ENCODE assay signal across 13 cellular contexts in the genomic region with DNA sequence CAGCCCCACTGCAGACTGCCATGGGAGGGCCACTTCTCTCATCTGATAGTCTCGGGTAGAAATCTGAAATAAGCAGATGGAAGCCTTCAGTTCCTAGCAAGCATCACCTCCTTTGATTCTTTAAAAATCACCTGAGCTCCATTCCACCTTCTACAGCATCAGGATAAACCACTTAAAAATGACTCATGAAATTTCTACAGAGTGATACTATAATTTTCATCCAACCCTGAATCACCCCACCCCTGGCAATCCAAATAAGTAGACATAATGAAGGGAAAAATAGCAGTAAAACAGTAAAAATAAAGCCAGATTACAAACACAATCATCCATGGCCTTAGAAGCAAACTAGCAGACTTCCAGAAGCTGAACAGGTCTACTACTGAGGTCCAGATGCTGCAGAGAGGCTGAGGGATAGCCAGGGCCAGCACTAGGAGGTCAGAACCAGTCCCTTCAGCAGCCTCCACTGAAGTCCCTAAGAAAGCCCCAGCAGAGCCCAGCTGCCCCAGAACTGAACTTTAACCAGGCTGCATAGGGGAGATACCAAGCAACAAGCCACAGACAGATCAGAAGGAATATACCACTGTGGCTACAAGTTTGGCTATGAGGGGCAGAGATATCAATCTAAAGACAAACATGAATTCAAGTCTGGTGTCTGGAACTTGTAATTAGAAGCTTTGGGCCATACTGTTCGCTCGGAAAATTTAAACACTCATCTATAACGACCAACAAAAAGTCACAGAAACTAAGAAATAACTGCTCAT. TPM values are rescaled to one million over a fixed set of nuclear protein-coding genes. Genes with fewer than 3 reads are reported as not detected.
DNase-seq lines count a peak whose midpoint lies in the region; ATAC-seq and TF ChIP-seq lines count a peak whose summit lies in the region.
"Had no signal": no experiment of that assay in that cellular context is flagged by ENCODE, and none has a peak within 500 bp of the region (broad histone marks: within the 10 kb centered on the region; RNA-seq: fewer than 3 reads in every experiment).

No MANE protein-coding gene starts in this region.

- peaks cover 29 to 47% of the 10 kb centered on the region in 2 experiments for H3K4me1 ChIP-seq in SK-N-SH (ENCODE audit: control insufficient read depth in 1 of 2, insufficient read depth in 2 of 2, low read depth in 1 of 2, low read length in 1 of 2)
- peaks cover 32 to 52% (median 35%) of the 10 kb centered on the region in 3 donors for H3K4me1 ChIP-seq in skeletal muscle tissue (ENCODE audit: control insufficient read depth in 3 of 3, insufficient read depth in 3 of 3, low read length in 3 of 3)

- WGBS in SK-N-SH (ENCODE audit: low lambda C conversion rate): 81% methylated on average over 4 of the region's 4 CpGs

- POLR2A ChIA-PET in SK-N-SH (lab: Yijun Ruan, JAX): no interaction called here

- peaks cover 53% of the 10 kb centered on the region; the same call in 1 of the 2 replicates for H3K79me2 ChIP-seq in SK-N-SH (ENCODE audit: insufficient read depth)

- H3K27me3 ChIP-seq in SK-N-SH (ENCODE audit: insufficient read depth) (no peaks in the 10 kb centered on the region), skeletal muscle tissue (ENCODE audit: control insufficient read depth in 3 of 3, insufficient read depth in 3 of 3, low read length in 3 of 3) (no peaks in the 10 kb centered on the region)

- 0 out of 4 replicates have a peak overlapping the region, but pooled peaks of 1 of the 2 experiments have one; percentile 1 for H3K27ac ChIP-seq in SK-N-SH (ENCODE audit: low read depth in 2 of 2, low read length in 1 of 2)
- no peak overlapping the region for H3K27ac ChIP-seq in skeletal muscle tissue (ENCODE audit: low read depth, low read length)

- H3K9me2 ChIP-seq in SK-N-SH: no peaks in the 10 kb centered on the region

- peak overlapping the region; percentile 29 for H3K27ac Mint-ChIP-seq in activated T-cell treated with anti-CD3 and anti-CD28 coated beads, Interleukin-2, amount 50 U/mL, for 72 hours
- H3K27ac Mint-ChIP-seq in glutamatergic neuron (ENCODE audit: unreplicated experiment): peak overlapping the region; percentile 55

- TF ChIP-seq RAD21 in SK-N-SH (IDR thresholded peaks at IDR 0.05; ENCODE audit: low read length): no peak

- H3K9ac ChIP-seq in SK-N-SH (no peak overlapping the region), skeletal muscle tissue (ENCODE audit: low read depth in 1 of 3, low read length in 3 of 3) (peak overlapping the region in 2 of 3 donors; percentile 4 to 18)

- peaks cover 4% of the 10 kb centered on the region for H3F3A ChIP-seq in SK-N-SH (replicated peaks; ENCODE audit: insufficient read depth)

- peaks cover 32% of the 10 kb centered on the region for H4K20me1 ChIP-seq in SK-N-SH (ENCODE audit: insufficient read depth)

- peaks cover 0 to 7% of the 10 kb centered on the region in 2 donors for H3K36me3 Mint-ChIP-seq in activated T-cell treated with anti-CD3 and anti-CD28 coated beads, Interleukin-2, amount 50 U/mL, for 72 hours (ENCODE audit: insufficient read depth in 2 of 2)
- H3K36me3 Mint-ChIP-seq in glutamatergic neuron (ENCODE audit: unreplicated experiment): no peaks in the 10 kb centered on the region

- H3K4me3 ChIP-seq in SK-N-SH (ENCODE audit: low read depth in 2 of 2, low read length in 1 of 2) (no peak overlapping the region), skeletal muscle tissue (ENCODE audit: low read length in 3 of 3) (peak overlapping the region in 1 of 3 donors; percentile 20)

- no peak for DNase-seq in activated T-cell treated with anti-CD3 and anti-CD28 coated beads, Interleukin-2, amount 50 U/mL, for 72 hours
- no peak for DNase-seq in activated T-cell treated with anti-CD3 and anti-CD28 coated beads, Interleukin-2, amount 50 U/mL, for 1 hour
- DNase-seq in SK-N-SH (no peak), glutamatergic neuron (no peak), DMS153 treated with DMSO at 0.1 percent for 48 hours (lab: John Stamatoyannopoulos, UW; ENCODE audit: unreplicated experiment) (no peak), C1 segment of cervical spinal cord (lab: John Stamatoyannopoulos, UW) (no peak)
- DNase-seq: activated CD8-positive, alpha-beta T cell treated with anti-CD3 and anti-CD28 coated beads for 36 hours; activated naive CD4-positive, alpha-beta T cell treated with anti-CD3 and anti-CD28 coated beads, Interleukin-2, amount 50 U/mL, for 16 hours; NCI-H2171; stimulated activated CD4-positive, alpha-beta T cell treated with anti-CD3 and anti-CD28 coated beads, Interleukin-1b, Interleukin-23, amount 100 ng/mL, for 48 hours had no signal

- no peak overlapping the region for H2AFZ ChIP-seq in SK-N-SH (ENCODE audit: low read depth)

- H3K36me3 ChIP-seq in SK-N-SH (replicated peaks in 1 of 2; ENCODE audit: control insufficient read depth in 1 of 2, insufficient read depth in 2 of 2, low read length in 1 of 2) (peaks cover 0 to 1% of the 10 kb centered on the region in 2 experiments), skeletal muscle tissue (ENCODE audit: control insufficient read depth in 3 of 3, insufficient read depth in 3 of 3, low read length in 3 of 3) (no peaks in the 10 kb centered on the region)

- no peak for TF ChIP-seq CTCF in SK-N-SH (IDR thresholded peaks at IDR 0.05)
- TF ChIP-seq CTCF in glutamatergic neuron (IDR thresholded peaks at IDR 0.05; ENCODE audit: partially characterized antibody, unreplicated experiment): no peak

- no peaks in the 10 kb centered on the region for H3K27me3 Mint-ChIP-seq in activated T-cell treated with anti-CD3 and anti-CD28 coated beads, Interleukin-2, amount 50 U/mL, for 72 hours (ENCODE audit: low read depth)
- peaks cover 4% of the 10 kb centered on the region for H3K27me3 Mint-ChIP-seq in glutamatergic neuron (ENCODE audit: unreplicated experiment)
- H3K27me3 Mint-ChIP-seq: activated CD8-positive, alpha-beta T cell treated with anti-CD3 and anti-CD28 coated beads for 36 hours had no signal

- no peak for TF ChIP-seq EP300 in SK-N-SH (IDR thresholded peaks at IDR 0.05; ENCODE audit: borderline replicate concordance in 1 of 2, low read depth in 1 of 2, low read length in 1 of 2)

- peak in 1 of 2 donors; percentile 28 for ATAC-seq in activated T-cell treated with anti-CD3 and anti-CD28 coated beads, Interleukin-2, amount 50 U/mL, for 72 hours (replicated peaks in 1 of 2)
- no peak for ATAC-seq in HG03521 (IDR thresholded peaks at IDR 0.05; ENCODE audit: unreplicated experiment)
- ATAC-seq: activated CD8-positive, alpha-beta T cell treated with anti-CD3 and anti-CD28 coated beads for 36 hours had no signal

- H3K9me3 ChIP-seq in SK-N-SH (no peaks in the 10 kb centered on the region), skeletal muscle tissue (ENCODE audit: control insufficient read depth in 3 of 3, low read length in 3 of 3) (no peaks in the 10 kb centered on the region)

- peak overlapping the region; percentile 47 for H3K4me2 ChIP-seq in SK-N-SH

- H3K4me1 Mint-ChIP-seq in activated T-cell treated with anti-CD3 and anti-CD28 coated beads, Interleukin-2, amount 50 U/mL, for 72 hours (ENCODE audit: low read depth): peaks cover 22% of the 10 kb centered on the region
- peaks cover 47% of the 10 kb centered on the region for H3K4me1 Mint-ChIP-seq in glutamatergic neuron (ENCODE audit: low read depth, unreplicated experiment)

- H3K9me3 Mint-ChIP-seq in activated T-cell treated with anti-CD3 and anti-CD28 coated beads, Interleukin-2, amount 50 U/mL, for 72 hours: no peaks in the 10 kb centered on the region
- H3K9me3 Mint-ChIP-seq in glutamatergic neuron (ENCODE audit: unreplicated experiment): peaks cover 4% of the 10 kb centered on the region
- H3K9me3 Mint-ChIP-seq: activated CD8-positive, alpha-beta T cell treated with anti-CD3 and anti-CD28 coated beads for 36 hours had no signal

- CTCF ChIA-PET in SK-N-SH (lab: Yijun Ruan, JAX): interaction anchor here (0.7 to 1.5 kb wide), 5 partner anchors 25 to 376 kb away, joined by 3 to 4 read pairs (median 3); no protein-coding TSS in a partner anchor

- no peak overlapping the region for H3K4me3 Mint-ChIP-seq in activated T-cell treated with anti-CD3 and anti-CD28 coated beads, Interleukin-2, amount 50 U/mL, for 72 hours
- H3K4me3 Mint-ChIP-seq in glutamatergic neuron (ENCODE audit: unreplicated experiment): no peak overlapping the region
- H3K4me3 Mint-ChIP-seq: activated CD8-positive, alpha-beta T cell treated with anti-CD3 and anti-CD28 coated beads for 36 hours had no signal

TF ChIP-seq in SK-N-SH, 30 proteins besides CTCF, POLR2A, EP300 and RAD21:
- no peak for TF ChIP-seq FOXM1 (IDR thresholded peaks at IDR 0.05; ENCODE audit: low read depth)
- 0 out of 2 replicates have a peak, but pooled peaks have one; percentile 17 for TF ChIP-seq FOSL2 (IDR thresholded peaks at IDR 0.05; ENCODE audit: borderline replicate concordance, low read depth)

RNA-seq across cellular contexts. Expression of gene RNU4ATAC, which starts 54.7 kb away (rescaled TPM):
- not detected for total RNA-seq in activated T-cell treated with anti-CD3 and anti-CD28 coated beads, Interleukin-2, amount 50 U/mL, for 72 hours
- not detected in 2 replicates for polyA plus RNA-seq in SK-N-SH (2012; rRNA removed)
- not detected in 2 replicates for polyA plus RNA-seq in SK-N-SH (2012; cell fraction: cytosol; rRNA removed)
- polyA plus RNA-seq in SK-N-SH (2012; cell fraction: nucleus; rRNA removed): not detected in 2 replicates
- total RNA-seq in glutamatergic neuron (ENCODE audit: unreplicated experiment) (not detected), skeletal muscle tissue (not detected)
- total RNA-seq: activated CD8-positive, alpha-beta T cell treated with anti-CD3 and anti-CD28 coated beads for 36 hours had no signal
- polyA plus RNA-seq: urinary bladder had no signal
